18 cellular contexts compared by ENCODE assay signal in genomic region chr11:75301131-75301530, GRCh38. TPM values are rescaled to one million over a fixed set of nuclear protein-coding genes. Genes with fewer than 3 reads are reported as not detected.
DNase-seq lines count a peak whose midpoint lies in the region; ATAC-seq and TF ChIP-seq lines count a peak whose summit lies in the region.
"Had no signal": no experiment of that assay in that cellular context is flagged by ENCODE, and none has a peak within 500 bp of the region (broad histone marks: within the 10 kb centered on the region; RNA-seq: fewer than 3 reads in every experiment).

No MANE protein-coding gene starts in this region.

- H3K4me1 ChIP-seq in cardiac muscle cell (ENCODE audit: low read depth) (peaks cover 7% of the 10 kb centered on the region), endodermal cell (ENCODE audit: control insufficient read depth, insufficient read depth, low read length) (no peaks in the 10 kb centered on the region), mucosa of stomach (ENCODE audit: control insufficient read depth, insufficient read depth, low read length) (peaks cover 26% of the 10 kb centered on the region)

- H3K9ac ChIP-seq in endodermal cell (ENCODE audit: extremely low read depth, low read length, poor library complexity, severe bottlenecking) = no peak overlapping the region
- H3K9ac ChIP-seq in mucosa of stomach (ENCODE audit: low read length) = peak overlapping the region; percentile 7

- peaks cover 12% of the 10 kb centered on the region for H3K4me1 Mint-ChIP-seq in endodermal cell
- H3K4me1 Mint-ChIP-seq: activated CD4-positive, alpha-beta T cell treated with anti-CD3 and anti-CD28 coated beads, Interleukin-2, amount 10 ng/mL, durations not matched to agents 7 days and 5 days; stimulated activated naive B cell treated with anti-CD40 and anti-IgM and Interleukin-4, amounts not matched to agents 10 μg/mL and 1 μg/mL and 100 μg/mL, for 72 hours had no signal

- DNase-seq in cardiac muscle cell (ENCODE audit: low read depth in 1 of 2, low spot score in 1 of 2) = no peak
- no peak for DNase-seq in cardiac septum (ENCODE audit: low spot score)
- DNase-seq in endodermal cell = no peak
- no peak for DNase-seq in NK-92 treated with Interleukin-12 subunit alpha and Interleukin-12 subunit beta, amount 100 ng/mL, for 24 hours (lab: John Stamatoyannopoulos, UW)
- no peak for DNase-seq in NCI-H1436 (lab: John Stamatoyannopoulos, UW)
- DNase-seq in cerebellar cortex (ENCODE audit: low spot score) = no peak
- DNase-seq: activated CD4-positive, alpha-beta T cell treated with anti-CD3 and anti-CD28 coated beads, Interleukin-2, amount 10 ng/mL, durations not matched to agents 7 days and 5 days; activated naive CD8-positive, alpha-beta T cell treated with anti-CD3 and anti-CD28 coated beads for 36 hours; activated T-cell treated with anti-CD3 and anti-CD28 coated beads, Interleukin-2, amount 50 U/mL, for 1 hour; COR-L47; foreskin fibroblast; GF-D8; NCI-H226; stimulated activated naive B cell treated with anti-CD40 and anti-IgM and Interleukin-4, amounts not matched to agents 10 μg/mL and 1 μg/mL and 100 μg/mL, for 72 hours had no signal

- H3K27me3 ChIP-seq in cardiac muscle cell (no peaks in the 10 kb centered on the region), endodermal cell (ENCODE audit: control insufficient read depth, insufficient read depth, low read length, poor library complexity, severe bottlenecking) (no peaks in the 10 kb centered on the region), mucosa of stomach (ENCODE audit: control insufficient read depth, insufficient read depth, low read length) (no peaks in the 10 kb centered on the region)

- H3K27ac Mint-ChIP-seq in endodermal cell = peak overlapping the region; percentile 48
- H3K27ac Mint-ChIP-seq: activated CD4-positive, alpha-beta T cell treated with anti-CD3 and anti-CD28 coated beads, Interleukin-2, amount 10 ng/mL, durations not matched to agents 7 days and 5 days; activated naive CD8-positive, alpha-beta T cell treated with anti-CD3 and anti-CD28 coated beads for 36 hours; stimulated activated naive B cell treated with anti-CD40 and anti-IgM and Interleukin-4, amounts not matched to agents 10 μg/mL and 1 μg/mL and 100 μg/mL, for 72 hours had no signal

- no peak overlapping the region for H3K4me3 Mint-ChIP-seq in endodermal cell
- H3K4me3 Mint-ChIP-seq: activated CD4-positive, alpha-beta T cell treated with anti-CD3 and anti-CD28 coated beads, Interleukin-2, amount 10 ng/mL, durations not matched to agents 7 days and 5 days; activated naive CD8-positive, alpha-beta T cell treated with anti-CD3 and anti-CD28 coated beads for 36 hours; mesothelial cell of epicardium; stimulated activated naive B cell treated with anti-CD40 and anti-IgM and Interleukin-4, amounts not matched to agents 10 μg/mL and 1 μg/mL and 100 μg/mL, for 72 hours had no signal

- TF ChIP-seq CTCF in cardiac muscle cell (IDR thresholded peaks at IDR 0.05; ENCODE audit: low read depth, low read length) = no peak
- no peak for TF ChIP-seq CTCF in endodermal cell (conservative IDR thresholded peaks at IDR 0.05)

- no peak overlapping the region for H3K4me3 ChIP-seq in cardiac muscle cell
- H3K4me3 ChIP-seq in endodermal cell (ENCODE audit: low read length) = no peak overlapping the region
- H3K4me3 ChIP-seq in mucosa of stomach (ENCODE audit: low read length) = no peak overlapping the region
- H3K4me3 ChIP-seq: SK-N-MC had no signal

- intact Hi-C loops in cardiac septum (cut with DNase I) = no loop called here

- H3K27ac ChIP-seq in cardiac muscle cell (peak overlapping the region; percentile 32), endodermal cell (ENCODE audit: low read depth, low read length) (no peak overlapping the region)
- H3K27ac ChIP-seq: SK-N-MC had no signal

- peaks cover 24% of the 10 kb centered on the region for H3K36me3 Mint-ChIP-seq in endodermal cell (ENCODE audit: low read depth)
- H3K36me3 Mint-ChIP-seq: stimulated activated naive B cell treated with anti-CD40 and anti-IgM and Interleukin-4, amounts not matched to agents 10 μg/mL and 1 μg/mL and 100 μg/mL, for 72 hours had no signal

- H3K36me3 ChIP-seq in cardiac muscle cell (no peaks in the 10 kb centered on the region), endodermal cell (ENCODE audit: control insufficient read depth, insufficient read depth, low read length) (peaks cover 22% of the 10 kb centered on the region), mucosa of stomach (ENCODE audit: control insufficient read depth, insufficient read depth, low read length) (no peaks in the 10 kb centered on the region)

- no peak for ATAC-seq in GM18517 (IDR thresholded peaks at IDR 0.05; ENCODE audit: unreplicated experiment)
- ATAC-seq: stimulated activated naive B cell treated with anti-CD40 and anti-IgM and Interleukin-4, amounts not matched to agents 10 μg/mL and 1 μg/mL and 100 μg/mL, for 72 hours had no signal

- 88 to 93% methylated on average over 4 to 5 of the region's 5 CpGs for WGBS in endodermal cell (ENCODE audit: insufficient coverage in 1 of 2, insufficient read length in 1 of 2), 2 experiments

- H3K9me3 ChIP-seq in cardiac muscle cell (ENCODE audit: low read depth) (no peaks in the 10 kb centered on the region), endodermal cell (ENCODE audit: control insufficient read depth, low read length) (no peaks in the 10 kb centered on the region), mucosa of stomach (ENCODE audit: control insufficient read depth, low read length) (no peaks in the 10 kb centered on the region)

- H3K27me3 Mint-ChIP-seq in endodermal cell (ENCODE audit: insufficient read depth) = no peaks in the 10 kb centered on the region
- H3K27me3 Mint-ChIP-seq: activated CD4-positive, alpha-beta T cell treated with anti-CD3 and anti-CD28 coated beads, Interleukin-2, amount 10 ng/mL, durations not matched to agents 7 days and 5 days; activated naive CD8-positive, alpha-beta T cell treated with anti-CD3 and anti-CD28 coated beads for 36 hours; stimulated activated naive B cell treated with anti-CD40 and anti-IgM and Interleukin-4, amounts not matched to agents 10 μg/mL and 1 μg/mL and 100 μg/mL, for 72 hours had no signal

- H3K9me3 Mint-ChIP-seq in endodermal cell = no peaks in the 10 kb centered on the region
- H3K9me3 Mint-ChIP-seq: activated CD4-positive, alpha-beta T cell treated with anti-CD3 and anti-CD28 coated beads, Interleukin-2, amount 10 ng/mL, durations not matched to agents 7 days and 5 days; activated naive CD8-positive, alpha-beta T cell treated with anti-CD3 and anti-CD28 coated beads for 36 hours; mesothelial cell of epicardium; stimulated activated naive B cell treated with anti-CD40 and anti-IgM and Interleukin-4, amounts not matched to agents 10 μg/mL and 1 μg/mL and 100 μg/mL, for 72 hours had no signal

RNA-seq across cellular contexts. Expression of gene ARRB1, which starts 50.3 kb away (rescaled TPM):
- 8.7 and 10.7 TPM in 2 replicates for total RNA-seq in cardiac muscle cell
- polyA plus RNA-seq in cardiac muscle cell = 4.5 and 8.3 TPM in 2 replicates
- total RNA-seq in cardiac septum = 21.4 TPM
- total RNA-seq in endodermal cell = 100 to 1,000 TPM in 1 of 2 donors, 10 to 100 TPM in 1; 41.7 to 128 TPM
- polyA plus RNA-seq in endodermal cell (2013, experiment 1 of 2) = 19.7 TPM
- polyA plus RNA-seq in endodermal cell (2013, experiment 2 of 2) = 23.1 TPM
